ENCODE assay signal across 10 cellular contexts in the genomic region with DNA sequence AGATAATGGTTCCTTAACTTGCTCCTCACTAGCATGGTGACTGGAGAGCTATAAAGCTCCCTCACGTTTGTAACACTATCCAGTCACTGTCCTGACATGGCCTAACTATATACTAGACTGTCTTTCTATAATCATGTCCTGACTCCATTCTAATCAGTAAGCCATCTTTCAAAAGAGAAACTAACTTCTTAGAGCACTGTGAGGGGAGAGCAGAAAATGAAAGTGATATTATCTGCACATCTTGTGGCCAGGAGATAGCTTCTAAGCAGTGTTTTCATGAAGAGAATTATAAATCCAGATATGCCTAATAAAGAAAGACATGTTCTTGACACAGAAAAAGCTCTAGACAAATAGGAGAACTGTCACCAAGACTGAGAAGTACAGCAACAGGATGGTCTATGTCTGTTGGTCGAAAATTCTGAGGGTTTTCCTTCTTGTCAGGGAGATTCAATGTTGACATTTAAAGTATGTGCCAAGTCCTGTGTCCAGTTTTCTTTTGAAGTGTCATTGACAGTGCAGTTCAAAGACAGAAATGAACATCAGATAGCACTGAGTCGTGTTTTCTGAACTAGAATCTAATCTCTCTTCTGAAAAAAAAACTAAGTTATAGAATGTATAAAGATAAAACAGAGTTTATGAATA.
A peak's percentile ranks its signal among the peaks of the same experiment; 100 is the strongest.
DNase-seq lines count a peak whose midpoint lies in the region; ATAC-seq and TF ChIP-seq lines count a peak whose summit lies in the region.
"Had no signal": no experiment of that assay in that cellular context is flagged by ENCODE, and none has a peak within 500 bp of the region (broad histone marks: within the 10 kb centered on the region; RNA-seq: fewer than 3 reads in every experiment).

No MANE protein-coding gene starts in this region.

- ATAC-seq in GM19452 (IDR thresholded peaks at IDR 0.05; ENCODE audit: unreplicated experiment) = peak; percentile 99
- ATAC-seq in HG03066 (IDR thresholded peaks at IDR 0.05; ENCODE audit: low read depth, unreplicated experiment) = peak; percentile 100
- ATAC-seq in SK-N-SH treated with all-trans-retinoic acid at 6 μM for 48 hours = peak; percentile 70
- no peak for ATAC-seq in heart right ventricle

- in situ Hi-C loops in brain microvascular endothelial cell (cut with HindIII; ENCODE audit: low pct_ligation_motif_present, low sequenced_read_pairs) = no loop called here

- no peak overlapping the region; the same call in 1 of the 2 replicates for H3K4me3 ChIP-seq in GM06990 (replicated peaks; ENCODE audit: low read depth, low read length)
- no peak overlapping the region for H3K4me3 ChIP-seq in heart right ventricle
- H3K4me3 ChIP-seq in brain microvascular endothelial cell (ENCODE audit: low read depth, low read length) = no peak overlapping the region
- H3K4me3 ChIP-seq: suprapubic skin had no signal

- TF ChIP-seq CTCF in GM06990 (IDR thresholded peaks at IDR 0.05; ENCODE audit: insufficient read depth, low read length, poor library complexity, severe bottlenecking) = no peak
- no peak for TF ChIP-seq CTCF in heart right ventricle (IDR thresholded peaks at IDR 0.05)
- no peak for TF ChIP-seq CTCF in brain microvascular endothelial cell (IDR thresholded peaks at IDR 0.05; ENCODE audit: low read depth, low read length, missing control alignments)

- DNase-seq in GM06990 (ENCODE audit: extremely low read depth, insufficient read length) = peak; percentile 42
- DNase-seq in NCI-H1048 (lab: John Stamatoyannopoulos, UW) = no peak
- no peak for DNase-seq in heart right ventricle
- DNase-seq in brain microvascular endothelial cell = no peak
- DNase-seq in GF-D8 (lab: John Stamatoyannopoulos, UW) = no peak
- DNase-seq: NCI-H2227 treated with DMSO at 0.1 percent for 48 hours had no signal

- H3K27ac ChIP-seq in heart right ventricle (no peak overlapping the region), brain microvascular endothelial cell (no peak overlapping the region)
- H3K27ac ChIP-seq: suprapubic skin had no signal

- WGBS in heart right ventricle, 2 donors = 36 to 39% methylated on average over 3 of the region's 3 CpGs

- H3K36me3 ChIP-seq in GM06990 (ENCODE audit: control insufficient read depth, insufficient read depth, low read length) (no peaks in the 10 kb centered on the region), heart right ventricle (no peaks in the 10 kb centered on the region), brain microvascular endothelial cell (replicated peaks) (no peaks in the 10 kb centered on the region)
- H3K36me3 ChIP-seq: suprapubic skin had no signal

- intact Hi-C loops in heart right ventricle (cut with DNase I) = no loop called here

- H3K27me3 ChIP-seq in GM06990 (replicated peaks; ENCODE audit: control insufficient read depth, insufficient read depth, low read length) (no peaks in the 10 kb centered on the region), heart right ventricle (no peaks in the 10 kb centered on the region), brain microvascular endothelial cell (replicated peaks) (no peaks in the 10 kb centered on the region)
- H3K27me3 ChIP-seq: suprapubic skin had no signal

- H3K9me3 ChIP-seq in heart right ventricle = peaks cover 0 to 36% (median 4%) of the 10 kb centered on the region in 11 donors
- H3K9me3 ChIP-seq: suprapubic skin had no signal

- H3K4me1 ChIP-seq in heart right ventricle = no peaks in the 10 kb centered on the region
- H3K4me1 ChIP-seq: suprapubic skin had no signal

TF ChIP-seq in SK-N-SH treated with all-trans-retinoic acid at 6 μM for 48 hours, 23 proteins besides CTCF, POLR2A, EP300 and RAD21:
- TF ChIP-seq ZNF70 (CRISPR knock-in tag; IDR thresholded peaks at IDR 0.05) (no peak), ZFP30 (CRISPR knock-in tag; IDR thresholded peaks at IDR 0.05) (no peak), CSDC2 (CRISPR knock-in tag; IDR thresholded peaks at IDR 0.05) (no peak), ESRRG (CRISPR knock-in tag; IDR thresholded peaks at IDR 0.05) (no peak), ZC3H10 (CRISPR knock-in tag; IDR thresholded peaks at IDR 0.05) (no peak), TOX (CRISPR knock-in tag; IDR thresholded peaks at IDR 0.05; ENCODE audit: borderline replicate concordance) (no peak), ISL1 (CRISPR knock-in tag; IDR thresholded peaks at IDR 0.05) (no peak), ZNF8 (CRISPR knock-in tag; IDR thresholded peaks at IDR 0.05) (no peak), PPARA (CRISPR knock-in tag; IDR thresholded peaks at IDR 0.05; ENCODE audit: borderline replicate concordance) (no peak)
- TF ChIP-seq, protein P1, sequence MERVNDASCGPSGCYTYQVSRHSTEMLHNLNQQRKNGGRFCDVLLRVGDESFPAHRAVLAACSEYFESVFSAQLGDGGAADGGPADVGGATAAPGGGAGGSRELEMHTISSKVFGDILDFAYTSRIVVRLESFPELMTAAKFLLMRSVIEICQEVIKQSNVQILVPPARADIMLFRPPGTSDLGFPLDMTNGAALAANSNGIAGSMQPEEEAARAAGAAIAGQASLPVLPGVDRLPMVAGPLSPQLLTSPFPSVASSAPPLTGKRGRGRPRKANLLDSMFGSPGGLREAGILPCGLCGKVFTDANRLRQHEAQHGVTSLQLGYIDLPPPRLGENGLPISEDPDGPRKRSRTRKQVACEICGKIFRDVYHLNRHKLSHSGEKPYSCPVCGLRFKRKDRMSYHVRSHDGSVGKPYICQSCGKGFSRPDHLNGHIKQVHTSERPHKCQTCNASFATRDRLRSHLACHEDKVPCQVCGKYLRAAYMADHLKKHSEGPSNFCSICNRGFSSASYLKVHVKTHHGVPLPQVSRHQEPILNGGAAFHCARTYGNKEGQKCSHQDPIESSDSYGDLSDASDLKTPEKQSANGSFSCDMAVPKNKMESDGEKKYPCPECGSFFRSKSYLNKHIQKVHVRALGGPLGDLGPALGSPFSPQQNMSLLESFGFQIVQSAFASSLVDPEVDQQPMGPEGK (CRISPR knock-in tag; IDR thresholded peaks at IDR 0.05; ENCODE audit: borderline replicate concordance) = no peak
- TF ChIP-seq, protein P2, sequence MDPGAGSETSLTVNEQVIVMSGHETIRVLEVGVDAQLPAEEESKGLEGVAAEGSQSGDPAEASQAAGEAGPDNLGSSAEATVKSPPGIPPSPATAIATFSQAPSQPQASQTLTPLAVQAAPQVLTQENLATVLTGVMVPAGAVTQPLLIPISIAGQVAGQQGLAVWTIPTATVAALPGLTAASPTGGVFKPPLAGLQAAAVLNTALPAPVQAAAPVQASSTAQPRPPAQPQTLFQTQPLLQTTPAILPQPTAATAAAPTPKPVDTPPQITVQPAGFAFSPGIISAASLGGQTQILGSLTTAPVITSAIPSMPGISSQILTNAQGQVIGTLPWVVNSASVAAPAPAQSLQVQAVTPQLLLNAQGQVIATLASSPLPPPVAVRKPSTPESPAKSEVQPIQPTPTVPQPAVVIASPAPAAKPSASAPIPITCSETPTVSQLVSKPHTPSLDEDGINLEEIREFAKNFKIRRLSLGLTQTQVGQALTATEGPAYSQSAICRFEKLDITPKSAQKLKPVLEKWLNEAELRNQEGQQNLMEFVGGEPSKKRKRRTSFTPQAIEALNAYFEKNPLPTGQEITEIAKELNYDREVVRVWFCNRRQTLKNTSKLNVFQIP (CRISPR knock-in tag; IDR thresholded peaks at IDR 0.05; ENCODE audit: borderline replicate concordance, low read depth) = no peak

Comparison
In these comparisons a context has a peak if more than half of its experiments do, and no peak if none do; other contexts are left out.
1. ATAC-seq: peak in GM19452 (single experiment), HG03066 (single experiment) and SK-N-SH treated with all-trans-retinoic acid at 6 μM for 48 hours (single experiment); none in heart right ventricle (0 of 8).